In the genomic region with DNA sequence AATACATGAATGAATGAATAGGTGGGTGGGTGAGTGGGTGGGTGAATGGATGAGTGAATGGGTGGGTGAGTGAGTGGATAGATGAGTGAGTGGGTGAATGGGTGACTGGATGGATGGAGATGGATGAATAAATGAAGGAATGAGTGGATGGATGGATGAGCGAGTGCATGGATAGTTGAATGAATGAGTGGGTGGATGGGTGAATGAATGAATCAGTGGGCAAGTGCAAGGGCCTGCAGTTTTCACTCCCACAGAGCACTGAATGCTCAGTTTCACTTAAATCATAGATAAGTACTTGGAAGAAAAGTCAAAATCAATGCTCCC, we compare ENCODE assay signal across 21 cellular contexts.
"Had no signal": no experiment of that assay in that cellular context is flagged by ENCODE, and none has a peak within 500 bp of the region (broad histone marks: within the 10 kb centered on the region; RNA-seq: fewer than 3 reads in every experiment).

No MANE protein-coding gene starts in this region.

- H3K9me3 ChIP-seq: esophagus squamous epithelium, ovary, suprapubic skin, thyroid gland had no signal

- ATAC-seq: effector memory CD8-positive, alpha-beta T cell; left colon; left ventricle myocardium superior; natural killer cell treated with Interleukin-12 subunit alpha and Interleukin-12 subunit beta and Interleukin-15 and Interleukin-18, amount 100 ng/mL, for 72 hours; right cardiac atrium; stimulated activated effector memory CD8-positive, alpha-beta T cell treated with anti-CD3 and anti-CD28 coated beads, Interleukin-12 subunit alpha, Interleukin-12 subunit beta, amount 100 ng/mL, for 72 hours; stimulated activated naive CD8-positive, alpha-beta T cell treated with anti-CD3 and anti-CD28 coated beads, Interleukin-15, Interleukin-2, amounts not matched to agents 100 U/mL and 50 U/mL, for 24 hours had no signal

- H3K4me3 ChIP-seq: esophagus squamous epithelium, hepatocyte, lung, neural progenitor cell, ovary, smooth muscle cell, suprapubic skin, thyroid gland had no signal

- DNase-seq: effector memory CD8-positive, alpha-beta T cell; esophagus squamous epithelium; foreskin fibroblast; left colon; left ventricle myocardium superior; mesenchymal stem cell; midbrain; nucleus accumbens; right cardiac atrium; stimulated activated CD4-positive, alpha-beta T cell treated with anti-CD3 and anti-CD28 coated beads, Interleukin-2, amount 100 ng/mL, for 48 hours; stimulated activated naive CD8-positive, alpha-beta T cell treated with anti-CD3 and anti-CD28 coated beads, Interleukin-15, Interleukin-2, amounts not matched to agents 100 U/mL and 50 U/mL, for 24 hours; thyroid gland had no signal

- H3K27ac ChIP-seq: epithelial cell of prostate, hepatocyte, neural progenitor cell, ovary, suprapubic skin, thyroid gland had no signal

- H3K27me3 ChIP-seq: esophagus squamous epithelium, hepatocyte, neural progenitor cell, ovary, suprapubic skin, thyroid gland had no signal

- H3K4me1 ChIP-seq: neural progenitor cell had no signal

- H3K36me3 ChIP-seq: neural progenitor cell, ovary, thyroid gland had no signal
